ENCODE assay signal across 8 cellular contexts in the genomic region with DNA sequence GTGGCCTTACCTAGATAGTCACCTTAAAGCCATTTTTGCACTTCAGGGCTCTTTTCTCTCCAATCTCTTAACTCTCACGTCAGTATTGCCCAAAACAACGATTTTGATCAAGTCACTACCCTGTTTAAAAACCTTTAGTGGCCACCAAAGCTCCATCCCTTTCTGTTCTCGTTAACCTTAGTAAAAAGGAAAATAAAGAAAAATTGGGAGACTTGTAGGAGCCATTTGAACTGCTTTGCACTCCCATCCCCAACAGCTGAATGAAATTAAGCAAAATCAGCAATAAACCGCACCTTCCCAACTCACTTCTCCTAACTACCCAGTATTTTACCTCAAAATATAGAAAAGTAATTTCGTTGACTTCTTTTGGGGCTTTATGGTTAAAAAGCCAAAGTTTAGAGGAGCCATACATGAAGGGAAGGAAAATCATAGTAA. TPM values are rescaled to one million over a fixed set of nuclear protein-coding genes. Genes with fewer than 3 reads are reported as not detected.
DNase-seq lines count a peak whose midpoint lies in the region; ATAC-seq lines count a peak whose summit lies in the region.

No MANE protein-coding gene starts in this region.

- H3K4me3 Mint-ChIP-seq in activated naive CD8-positive, alpha-beta T cell treated with anti-CD3 and anti-CD28 coated beads for 36 hours, result peak overlapping the region; percentile 92
- peak overlapping the region; percentile 89 to 91 for H3K4me3 Mint-ChIP-seq in stimulated activated naive CD8-positive, alpha-beta T cell treated with anti-CD3 and anti-CD28 coated beads, Interleukin-15, amount 100 ng/mL, for 72 hours

- H3K4me1 ChIP-seq in HUES64 (ENCODE audit: insufficient read depth, low read length) (peaks cover 37% of the 10 kb centered on the region), iPS-20b (ENCODE audit: insufficient read depth, low read length) (peaks cover 21% of the 10 kb centered on the region)

- H3K36me3 ChIP-seq in HUES64 (ENCODE audit: insufficient read depth, low read length) (no peaks in the 10 kb centered on the region), iPS-20b (ENCODE audit: insufficient read depth, low read depth, low read length) (no peaks in the 10 kb centered on the region)

- ATAC-seq in stimulated activated naive CD8-positive, alpha-beta T cell treated with anti-CD3 and anti-CD28 coated beads, Interleukin-15, amount 100 ng/mL, for 72 hours, result no peak
- no peak for ATAC-seq in HG02571 (IDR thresholded peaks at IDR 0.05; ENCODE audit: unreplicated experiment)
- ATAC-seq in HG03432 (IDR thresholded peaks at IDR 0.05; ENCODE audit: unreplicated experiment), result no peak

- H3K27me3 ChIP-seq in HUES64 (ENCODE audit: insufficient read depth, low read length) (no peaks in the 10 kb centered on the region), iPS-20b (ENCODE audit: insufficient read depth, low read length) (no peaks in the 10 kb centered on the region)

- H3K27ac ChIP-seq in HUES64 (ENCODE audit: low read depth, low read length), result no peak overlapping the region
- H3K27ac ChIP-seq in iPS-20b (ENCODE audit: low read length), result no peak overlapping the region

- peaks cover 7% of the 10 kb centered on the region for H3K36me3 Mint-ChIP-seq in activated naive CD8-positive, alpha-beta T cell treated with anti-CD3 and anti-CD28 coated beads for 36 hours

- H3K9me3 ChIP-seq in HUES64 (ENCODE audit: insufficient read depth, low read depth, low read length) (no peaks in the 10 kb centered on the region), iPS-20b (ENCODE audit: insufficient read depth, low read depth, low read length) (no peaks in the 10 kb centered on the region)

- no peaks in the 10 kb centered on the region for H3K27me3 Mint-ChIP-seq in activated naive CD8-positive, alpha-beta T cell treated with anti-CD3 and anti-CD28 coated beads for 36 hours
- H3K27me3 Mint-ChIP-seq in stimulated activated naive CD8-positive, alpha-beta T cell treated with anti-CD3 and anti-CD28 coated beads, Interleukin-15, amount 100 ng/mL, for 72 hours, result no peaks in the 10 kb centered on the region

- H3K9ac ChIP-seq in HUES64 (ENCODE audit: low read depth, low read length) (peak overlapping the region; percentile 92; the same call in 1 of the 2 replicates), iPS-20b (ENCODE audit: low read depth, low read length) (peak overlapping the region; percentile 52; the same call in 1 of the 2 replicates)

- H3K27ac Mint-ChIP-seq in activated naive CD8-positive, alpha-beta T cell treated with anti-CD3 and anti-CD28 coated beads for 36 hours, result peak overlapping the region; percentile 85
- H3K27ac Mint-ChIP-seq in stimulated activated naive CD8-positive, alpha-beta T cell treated with anti-CD3 and anti-CD28 coated beads, Interleukin-15, amount 100 ng/mL, for 72 hours, result peak overlapping the region; percentile 66 to 75

- 82% methylated on average over 3 of the region's 5 CpGs for WGBS in HUES64

- H3K4me3 ChIP-seq in HUES64 (ENCODE audit: low read length) (peak overlapping the region; percentile 86), iPS-20b (ENCODE audit: low read length) (peak overlapping the region; percentile 85)

- no peak for DNase-seq in activated naive CD8-positive, alpha-beta T cell treated with anti-CD3 and anti-CD28 coated beads for 36 hours
- DNase-seq in stimulated activated naive CD8-positive, alpha-beta T cell treated with anti-CD3 and anti-CD28 coated beads, Interleukin-15, amount 100 ng/mL, for 72 hours, result no peak
- DNase-seq in nucleus accumbens (lab: John Stamatoyannopoulos, UW) (no peak), NCI-H510A (lab: John Stamatoyannopoulos, UW) (no peak)

- H3K9me3 Mint-ChIP-seq in activated naive CD8-positive, alpha-beta T cell treated with anti-CD3 and anti-CD28 coated beads for 36 hours, result no peaks in the 10 kb centered on the region
- peaks cover 0 to 4% of the 10 kb centered on the region in 2 donors for H3K9me3 Mint-ChIP-seq in stimulated activated naive CD8-positive, alpha-beta T cell treated with anti-CD3 and anti-CD28 coated beads, Interleukin-15, amount 100 ng/mL, for 72 hours

- peaks cover 34% of the 10 kb centered on the region for H3K4me1 Mint-ChIP-seq in activated naive CD8-positive, alpha-beta T cell treated with anti-CD3 and anti-CD28 coated beads for 36 hours
- H3K4me1 Mint-ChIP-seq in stimulated activated naive CD8-positive, alpha-beta T cell treated with anti-CD3 and anti-CD28 coated beads, Interleukin-15, amount 100 ng/mL, for 72 hours, result peaks cover 37% of the 10 kb centered on the region

RNA-seq across cellular contexts. Expression of a gene that starts 0.7 kb away (rescaled TPM):
- polyA plus RNA-seq in HUES64 (2013, experiment 1 of 2), result 34.2 TPM
- polyA plus RNA-seq in HUES64 (2013, experiment 2 of 2), result 42.1 TPM
- 10 to 100 TPM; 81.2 to 81.7 TPM for total RNA-seq in activated naive CD8-positive, alpha-beta T cell treated with anti-CD3 and anti-CD28 coated beads for 36 hours
